In the genomic region with DNA sequence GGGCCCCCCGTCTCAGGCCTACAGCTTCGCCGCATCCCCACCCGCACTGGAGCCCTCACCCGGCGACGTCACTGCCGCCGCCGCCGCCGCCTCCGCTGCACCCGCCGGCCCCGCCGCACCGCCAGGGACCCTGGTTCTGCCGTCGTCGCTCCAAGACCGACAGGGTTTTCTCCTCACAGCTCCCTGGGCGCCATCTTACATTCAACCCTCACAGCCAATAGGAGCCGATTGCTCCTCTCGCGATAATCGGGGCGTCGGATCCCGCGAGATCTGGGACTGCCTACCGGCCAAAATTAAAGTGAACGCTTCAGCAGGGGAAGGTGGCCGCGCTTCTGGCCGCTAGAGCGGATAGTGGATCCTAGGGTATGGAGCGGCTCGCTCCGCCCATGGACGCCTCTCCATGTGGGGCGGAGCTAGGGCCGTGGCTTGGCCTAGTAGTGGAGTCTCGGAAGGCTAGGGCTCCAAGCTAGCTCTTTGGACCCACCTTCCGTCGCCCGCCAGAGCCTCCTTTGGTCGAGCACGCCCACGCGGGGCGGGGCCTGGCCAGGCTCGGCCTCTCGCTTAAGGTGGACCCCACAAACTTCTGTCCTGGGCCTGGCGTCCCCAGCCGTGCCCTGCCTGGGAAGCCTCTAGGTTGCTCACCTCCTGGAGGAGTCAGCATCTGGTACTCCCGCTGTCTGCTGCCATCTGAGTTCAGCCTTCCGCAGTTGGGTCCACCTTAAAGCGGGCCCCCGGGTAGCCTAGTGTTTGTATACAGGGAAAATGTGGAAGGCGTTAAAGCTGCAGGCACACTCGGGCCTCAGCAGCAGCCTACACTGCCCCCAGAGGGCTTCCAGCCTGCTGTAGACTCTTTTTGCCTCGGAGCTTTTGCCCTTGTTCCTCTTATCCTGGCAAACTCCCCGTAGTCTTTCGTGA, we compare ENCODE assay signal across 1 cellular context.
A peak's percentile ranks its signal among the peaks of the same experiment; 100 is the strongest.
TF ChIP-seq lines count a peak whose summit lies in the region.

A gene with protein sequence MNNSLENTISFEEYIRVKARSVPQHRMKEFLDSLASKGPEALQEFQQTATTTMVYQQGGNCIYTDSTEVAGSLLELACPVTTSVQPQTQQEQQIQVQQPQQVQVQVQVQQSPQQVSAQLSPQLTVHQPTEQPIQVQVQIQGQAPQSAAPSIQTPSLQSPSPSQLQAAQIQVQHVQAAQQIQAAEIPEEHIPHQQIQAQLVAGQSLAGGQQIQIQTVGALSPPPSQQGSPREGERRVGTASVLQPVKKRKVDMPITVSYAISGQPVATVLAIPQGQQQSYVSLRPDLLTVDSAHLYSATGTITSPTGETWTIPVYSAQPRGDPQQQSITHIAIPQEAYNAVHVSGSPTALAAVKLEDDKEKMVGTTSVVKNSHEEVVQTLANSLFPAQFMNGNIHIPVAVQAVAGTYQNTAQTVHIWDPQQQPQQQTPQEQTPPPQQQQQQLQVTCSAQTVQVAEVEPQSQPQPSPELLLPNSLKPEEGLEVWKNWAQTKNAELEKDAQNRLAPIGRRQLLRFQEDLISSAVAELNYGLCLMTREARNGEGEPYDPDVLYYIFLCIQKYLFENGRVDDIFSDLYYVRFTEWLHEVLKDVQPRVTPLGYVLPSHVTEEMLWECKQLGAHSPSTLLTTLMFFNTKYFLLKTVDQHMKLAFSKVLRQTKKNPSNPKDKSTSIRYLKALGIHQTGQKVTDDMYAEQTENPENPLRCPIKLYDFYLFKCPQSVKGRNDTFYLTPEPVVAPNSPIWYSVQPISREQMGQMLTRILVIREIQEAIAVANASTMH (minus strand): TSS at position 219 of the 915 bp plus-strand sequence. CDS start 17,054 bp downstream, outside the sequence.

TF ChIP-seq in HepG2, 621 proteins besides CTCF, POLR2A, EP300 and RAD21 (continued from another document and continues in another):
- TF ChIP-seq, protein P1, sequence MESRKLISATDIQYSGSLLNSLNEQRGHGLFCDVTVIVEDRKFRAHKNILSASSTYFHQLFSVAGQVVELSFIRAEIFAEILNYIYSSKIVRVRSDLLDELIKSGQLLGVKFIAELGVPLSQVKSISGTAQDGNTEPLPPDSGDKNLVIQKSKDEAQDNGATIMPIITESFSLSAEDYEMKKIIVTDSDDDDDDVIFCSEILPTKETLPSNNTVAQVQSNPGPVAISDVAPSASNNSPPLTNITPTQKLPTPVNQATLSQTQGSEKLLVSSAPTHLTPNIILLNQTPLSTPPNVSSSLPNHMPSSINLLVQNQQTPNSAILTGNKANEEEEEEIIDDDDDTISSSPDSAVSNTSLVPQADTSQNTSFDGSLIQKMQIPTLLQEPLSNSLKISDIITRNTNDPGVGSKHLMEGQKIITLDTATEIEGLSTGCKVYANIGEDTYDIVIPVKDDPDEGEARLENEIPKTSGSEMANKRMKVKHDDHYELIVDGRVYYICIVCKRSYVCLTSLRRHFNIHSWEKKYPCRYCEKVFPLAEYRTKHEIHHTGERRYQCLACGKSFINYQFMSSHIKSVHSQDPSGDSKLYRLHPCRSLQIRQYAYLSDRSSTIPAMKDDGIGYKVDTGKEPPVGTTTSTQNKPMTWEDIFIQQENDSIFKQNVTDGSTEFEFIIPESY (CRISPR knock-in tag; IDR thresholded peaks at IDR 0.05): no peak
- TF ChIP-seq ZNF672 (CRISPR knock-in tag; IDR thresholded peaks at IDR 0.05) (no peak), ZNF296 (CRISPR knock-in tag; conservative IDR thresholded peaks at IDR 0.05) (no peak), KLF13 (CRISPR knock-in tag; IDR thresholded peaks at IDR 0.05) (no peak), DMAP1 (CRISPR knock-in tag; IDR thresholded peaks at IDR 0.05) (peak; percentile 76), GTF2F1 (IDR thresholded peaks at IDR 0.05; ENCODE audit: low read length) (no peak), SAP130 (CRISPR knock-in tag; IDR thresholded peaks at IDR 0.05; ENCODE audit: low read depth) (peak; percentile 86), ZBTB42 (CRISPR knock-in tag; IDR thresholded peaks at IDR 0.05) (no peak), NFE2L1 (CRISPR knock-in tag; IDR thresholded peaks at IDR 0.05; ENCODE audit: borderline replicate concordance) (no peak), ZNF136 (CRISPR knock-in tag; IDR thresholded peaks at IDR 0.05; ENCODE audit: low read depth) (peak; percentile 68), TBP (CRISPR knock-in tag; IDR thresholded peaks at IDR 0.05) (no peak), SNRNP70 (IDR thresholded peaks at IDR 0.05; ENCODE audit: low read depth, low read length) (no peak), CEBPB (IDR thresholded peaks at IDR 0.05; ENCODE audit: borderline replicate concordance, low read depth, low read length) (no peak), ZMYM3 (CRISPR knock-in tag; IDR thresholded peaks at IDR 0.05) (0 out of 2 replicates have a peak, but pooled peaks have one; percentile 32), HMGA1 (CRISPR knock-in tag; conservative IDR thresholded peaks at IDR 0.05) (no peak), ZNF121 (CRISPR knock-in tag; IDR thresholded peaks at IDR 0.05) (peak; percentile 47; the same call in 1 of the 2 replicates), ZNF264 (CRISPR knock-in tag; IDR thresholded peaks at IDR 0.05) (no peak; the same call in 1 of the 2 replicates), ZEB1 (IDR thresholded peaks at IDR 0.05; ENCODE audit: insufficient replicate concordance, low read depth) (no peak), ATF7-NPFF (CRISPR knock-in tag; IDR thresholded peaks at IDR 0.05; ENCODE audit: low read depth) (no peak), MIXL1 (CRISPR knock-in tag; IDR thresholded peaks at IDR 0.05) (no peak), ZNF788 (CRISPR knock-in tag; IDR thresholded peaks at IDR 0.05; ENCODE audit: borderline replicate concordance) (peak; percentile 73; the same call in 1 of the 2 replicates), SMARCC2 (IDR thresholded peaks at IDR 0.05) (no peak)
- TF ChIP-seq, protein P2, sequence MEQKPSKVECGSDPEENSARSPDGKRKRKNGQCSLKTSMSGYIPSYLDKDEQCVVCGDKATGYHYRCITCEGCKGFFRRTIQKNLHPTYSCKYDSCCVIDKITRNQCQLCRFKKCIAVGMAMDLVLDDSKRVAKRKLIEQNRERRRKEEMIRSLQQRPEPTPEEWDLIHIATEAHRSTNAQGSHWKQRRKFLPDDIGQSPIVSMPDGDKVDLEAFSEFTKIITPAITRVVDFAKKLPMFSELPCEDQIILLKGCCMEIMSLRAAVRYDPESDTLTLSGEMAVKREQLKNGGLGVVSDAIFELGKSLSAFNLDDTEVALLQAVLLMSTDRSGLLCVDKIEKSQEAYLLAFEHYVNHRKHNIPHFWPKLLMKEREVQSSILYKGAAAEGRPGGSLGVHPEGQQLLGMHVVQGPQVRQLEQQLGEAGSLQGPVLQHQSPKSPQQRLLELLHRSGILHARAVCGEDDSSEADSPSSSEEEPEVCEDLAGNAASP (CRISPR knock-in tag; IDR thresholded peaks at IDR 0.05; ENCODE audit: borderline replicate concordance): peak; percentile 15; the same call in 1 of the 2 replicates
- TF ChIP-seq, protein P3, sequence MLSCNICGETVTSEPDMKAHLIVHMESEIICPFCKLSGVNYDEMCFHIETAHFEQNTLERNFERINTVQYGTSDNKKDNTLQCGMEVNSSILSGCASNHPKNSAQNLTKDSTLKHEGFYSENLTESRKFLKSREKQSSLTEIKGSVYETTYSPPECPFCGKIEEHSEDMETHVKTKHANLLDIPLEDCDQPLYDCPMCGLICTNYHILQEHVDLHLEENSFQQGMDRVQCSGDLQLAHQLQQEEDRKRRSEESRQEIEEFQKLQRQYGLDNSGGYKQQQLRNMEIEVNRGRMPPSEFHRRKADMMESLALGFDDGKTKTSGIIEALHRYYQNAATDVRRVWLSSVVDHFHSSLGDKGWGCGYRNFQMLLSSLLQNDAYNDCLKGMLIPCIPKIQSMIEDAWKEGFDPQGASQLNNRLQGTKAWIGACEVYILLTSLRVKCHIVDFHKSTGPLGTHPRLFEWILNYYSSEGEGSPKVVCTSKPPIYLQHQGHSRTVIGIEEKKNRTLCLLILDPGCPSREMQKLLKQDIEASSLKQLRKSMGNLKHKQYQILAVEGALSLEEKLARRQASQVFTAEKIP (CRISPR knock-in tag; IDR thresholded peaks at IDR 0.05; ENCODE audit: borderline replicate concordance): no peak
- TF ChIP-seq, protein P4, sequence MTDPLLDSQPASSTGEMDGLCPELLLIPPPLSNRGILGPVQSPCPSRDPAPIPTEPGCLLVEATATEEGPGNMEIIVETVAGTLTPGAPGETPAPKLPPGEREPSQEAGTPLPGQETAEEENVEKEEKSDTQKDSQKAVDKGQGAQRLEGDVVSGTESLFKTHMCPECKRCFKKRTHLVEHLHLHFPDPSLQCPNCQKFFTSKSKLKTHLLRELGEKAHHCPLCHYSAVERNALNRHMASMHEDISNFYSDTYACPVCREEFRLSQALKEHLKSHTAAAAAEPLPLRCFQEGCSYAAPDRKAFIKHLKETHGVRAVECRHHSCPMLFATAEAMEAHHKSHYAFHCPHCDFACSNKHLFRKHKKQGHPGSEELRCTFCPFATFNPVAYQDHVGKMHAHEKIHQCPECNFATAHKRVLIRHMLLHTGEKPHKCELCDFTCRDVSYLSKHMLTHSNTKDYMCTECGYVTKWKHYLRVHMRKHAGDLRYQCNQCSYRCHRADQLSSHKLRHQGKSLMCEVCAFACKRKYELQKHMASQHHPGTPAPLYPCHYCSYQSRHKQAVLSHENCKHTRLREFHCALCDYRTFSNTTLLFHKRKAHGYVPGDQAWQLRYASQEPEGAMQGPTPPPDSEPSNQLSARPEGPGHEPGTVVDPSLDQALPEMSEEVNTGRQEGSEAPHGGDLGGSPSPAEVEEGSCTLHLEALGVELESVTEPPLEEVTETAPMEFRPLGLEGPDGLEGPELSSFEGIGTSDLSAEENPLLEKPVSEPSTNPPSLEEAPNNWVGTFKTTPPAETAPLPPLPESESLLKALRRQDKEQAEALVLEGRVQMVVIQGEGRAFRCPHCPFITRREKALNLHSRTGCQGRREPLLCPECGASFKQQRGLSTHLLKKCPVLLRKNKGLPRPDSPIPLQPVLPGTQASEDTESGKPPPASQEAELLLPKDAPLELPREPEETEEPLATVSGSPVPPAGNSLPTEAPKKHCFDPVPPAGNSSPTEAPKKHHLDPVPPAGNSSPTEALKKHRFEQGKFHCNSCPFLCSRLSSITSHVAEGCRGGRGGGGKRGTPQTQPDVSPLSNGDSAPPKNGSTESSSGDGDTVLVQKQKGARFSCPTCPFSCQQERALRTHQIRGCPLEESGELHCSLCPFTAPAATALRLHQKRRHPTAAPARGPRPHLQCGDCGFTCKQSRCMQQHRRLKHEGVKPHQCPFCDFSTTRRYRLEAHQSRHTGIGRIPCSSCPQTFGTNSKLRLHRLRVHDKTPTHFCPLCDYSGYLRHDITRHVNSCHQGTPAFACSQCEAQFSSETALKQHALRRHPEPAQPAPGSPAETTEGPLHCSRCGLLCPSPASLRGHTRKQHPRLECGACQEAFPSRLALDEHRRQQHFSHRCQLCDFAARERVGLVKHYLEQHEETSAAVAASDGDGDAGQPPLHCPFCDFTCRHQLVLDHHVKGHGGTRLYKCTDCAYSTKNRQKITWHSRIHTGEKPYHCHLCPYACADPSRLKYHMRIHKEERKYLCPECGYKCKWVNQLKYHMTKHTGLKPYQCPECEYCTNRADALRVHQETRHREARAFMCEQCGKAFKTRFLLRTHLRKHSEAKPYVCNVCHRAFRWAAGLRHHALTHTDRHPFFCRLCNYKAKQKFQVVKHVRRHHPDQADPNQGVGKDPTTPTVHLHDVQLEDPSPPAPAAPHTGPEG (CRISPR knock-in tag; IDR thresholded peaks at IDR 0.05): peak; percentile 15; the same call in 1 of the 2 replicates
- TF ChIP-seq, protein P5, sequence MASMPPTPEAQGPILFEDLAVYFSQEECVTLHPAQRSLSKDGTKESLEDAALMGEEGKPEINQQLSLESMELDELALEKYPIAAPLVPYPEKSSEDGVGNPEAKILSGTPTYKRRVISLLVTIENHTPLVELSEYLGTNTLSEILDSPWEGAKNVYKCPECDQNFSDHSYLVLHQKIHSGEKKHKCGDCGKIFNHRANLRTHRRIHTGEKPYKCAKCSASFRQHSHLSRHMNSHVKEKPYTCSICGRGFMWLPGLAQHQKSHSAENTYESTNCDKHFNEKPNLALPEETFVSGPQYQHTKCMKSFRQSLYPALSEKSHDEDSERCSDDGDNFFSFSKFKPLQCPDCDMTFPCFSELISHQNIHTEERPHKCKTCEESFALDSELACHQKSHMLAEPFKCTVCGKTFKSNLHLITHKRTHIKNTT (CRISPR knock-in tag; IDR thresholded peaks at IDR 0.05): 0 out of 2 replicates have a peak, but pooled peaks have one; percentile 61
- TF ChIP-seq, protein P6, sequence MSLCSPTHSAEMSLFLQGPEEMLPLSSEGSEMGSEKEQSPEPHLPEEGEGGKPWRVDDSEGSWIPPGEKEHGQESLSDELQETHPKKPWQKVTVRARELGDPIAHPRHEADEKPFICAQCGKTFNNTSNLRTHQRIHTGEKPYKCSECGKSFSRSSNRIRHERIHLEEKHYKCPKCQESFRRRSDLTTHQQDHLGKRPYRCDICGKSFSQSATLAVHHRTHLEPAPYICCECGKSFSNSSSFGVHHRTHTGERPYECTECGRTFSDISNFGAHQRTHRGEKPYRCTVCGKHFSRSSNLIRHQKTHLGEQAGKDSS (CRISPR knock-in tag; IDR thresholded peaks at IDR 0.05; ENCODE audit: borderline replicate concordance, low read depth): 0 out of 2 replicates have a peak, but pooled peaks have one; percentile 54
- TF ChIP-seq, protein P7, sequence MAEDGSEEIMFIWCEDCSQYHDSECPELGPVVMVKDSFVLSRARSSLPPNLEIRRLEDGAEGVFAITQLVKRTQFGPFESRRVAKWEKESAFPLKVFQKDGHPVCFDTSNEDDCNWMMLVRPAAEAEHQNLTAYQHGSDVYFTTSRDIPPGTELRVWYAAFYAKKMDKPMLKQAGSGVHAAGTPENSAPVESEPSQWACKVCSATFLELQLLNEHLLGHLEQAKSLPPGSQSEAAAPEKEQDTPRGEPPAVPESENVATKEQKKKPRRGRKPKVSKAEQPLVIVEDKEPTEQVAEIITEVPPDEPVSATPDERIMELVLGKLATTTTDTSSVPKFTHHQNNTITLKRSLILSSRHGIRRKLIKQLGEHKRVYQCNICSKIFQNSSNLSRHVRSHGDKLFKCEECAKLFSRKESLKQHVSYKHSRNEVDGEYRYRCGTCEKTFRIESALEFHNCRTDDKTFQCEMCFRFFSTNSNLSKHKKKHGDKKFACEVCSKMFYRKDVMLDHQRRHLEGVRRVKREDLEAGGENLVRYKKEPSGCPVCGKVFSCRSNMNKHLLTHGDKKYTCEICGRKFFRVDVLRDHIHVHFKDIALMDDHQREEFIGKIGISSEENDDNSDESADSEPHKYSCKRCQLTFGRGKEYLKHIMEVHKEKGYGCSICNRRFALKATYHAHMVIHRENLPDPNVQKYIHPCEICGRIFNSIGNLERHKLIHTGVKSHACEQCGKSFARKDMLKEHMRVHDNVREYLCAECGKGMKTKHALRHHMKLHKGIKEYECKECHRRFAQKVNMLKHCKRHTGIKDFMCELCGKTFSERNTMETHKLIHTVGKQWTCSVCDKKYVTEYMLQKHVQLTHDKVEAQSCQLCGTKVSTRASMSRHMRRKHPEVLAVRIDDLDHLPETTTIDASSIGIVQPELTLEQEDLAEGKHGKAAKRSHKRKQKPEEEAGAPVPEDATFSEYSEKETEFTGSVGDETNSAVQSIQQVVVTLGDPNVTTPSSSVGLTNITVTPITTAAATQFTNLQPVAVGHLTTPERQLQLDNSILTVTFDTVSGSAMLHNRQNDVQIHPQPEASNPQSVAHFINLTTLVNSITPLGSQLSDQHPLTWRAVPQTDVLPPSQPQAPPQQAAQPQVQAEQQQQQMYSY (CRISPR knock-in tag; IDR thresholded peaks at IDR 0.05): peak; percentile 85
- TF ChIP-seq, protein P8, sequence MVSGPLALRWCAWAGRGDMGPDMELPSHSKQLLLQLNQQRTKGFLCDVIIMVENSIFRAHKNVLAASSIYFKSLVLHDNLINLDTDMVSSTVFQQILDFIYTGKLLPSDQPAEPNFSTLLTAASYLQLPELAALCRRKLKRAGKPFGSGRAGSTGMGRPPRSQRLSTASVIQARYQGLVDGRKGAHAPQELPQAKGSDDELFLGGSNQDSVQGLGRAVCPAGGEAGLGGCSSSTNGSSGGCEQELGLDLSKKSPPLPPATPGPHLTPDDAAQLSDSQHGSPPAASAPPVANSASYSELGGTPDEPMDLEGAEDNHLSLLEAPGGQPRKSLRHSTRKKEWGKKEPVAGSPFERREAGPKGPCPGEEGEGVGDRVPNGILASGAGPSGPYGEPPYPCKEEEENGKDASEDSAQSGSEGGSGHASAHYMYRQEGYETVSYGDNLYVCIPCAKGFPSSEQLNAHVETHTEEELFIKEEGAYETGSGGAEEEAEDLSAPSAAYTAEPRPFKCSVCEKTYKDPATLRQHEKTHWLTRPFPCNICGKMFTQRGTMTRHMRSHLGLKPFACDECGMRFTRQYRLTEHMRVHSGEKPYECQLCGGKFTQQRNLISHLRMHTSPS (CRISPR knock-in tag; IDR thresholded peaks at IDR 0.05; ENCODE audit: low read depth): no peak
